Comparison of ENCODE assay signal across 9 cellular contexts in genomic region chr3:99505646-99506269, GRCh38.
A peak's percentile ranks its signal among the peaks of the same experiment; 100 is the strongest.
DNase-seq lines count a peak whose midpoint lies in the region; ATAC-seq and TF ChIP-seq lines count a peak whose summit lies in the region.
"Had no signal": no experiment of that assay in that cellular context is flagged by ENCODE, and none has a peak within 500 bp of the region (broad histone marks: within the 10 kb centered on the region; RNA-seq: fewer than 3 reads in every experiment).

No MANE protein-coding gene starts in this region.

- peaks cover 7% of the 10 kb centered on the region for H3K4me1 Mint-ChIP-seq in Calu3 (ENCODE audit: low read depth, unreplicated experiment)
- peaks cover 7% of the 10 kb centered on the region for H3K4me1 Mint-ChIP-seq in activated T-helper 1 cell treated with anti-CD3 and anti-CD28 coated beads, Interleukin-12 subunit alpha, Interleukin-12 subunit beta, Interleukin-2, Interleukin-4 antibody, amounts not matched to agents 30 ng/mL and 10 ng/mL and 1 ng/mL, durations not matched to agents 14 hours and 24 hours and 36 hours (ENCODE audit: low read depth)

- no peaks in the 10 kb centered on the region for H3K27me3 Mint-ChIP-seq in Calu3 (ENCODE audit: unreplicated experiment)
- H3K27me3 Mint-ChIP-seq in activated T-helper 1 cell treated with anti-CD3 and anti-CD28 coated beads, Interleukin-12 subunit alpha, Interleukin-12 subunit beta, Interleukin-2, Interleukin-4 antibody, amounts not matched to agents 30 ng/mL and 10 ng/mL and 1 ng/mL, durations not matched to agents 14 hours and 24 hours and 36 hours (ENCODE audit: insufficient read depth) = no peaks in the 10 kb centered on the region
- H3K27me3 Mint-ChIP-seq: stimulated activated naive CD8-positive, alpha-beta T cell treated with anti-CD3 and anti-CD28 coated beads, Interleukin-15, Interleukin-2, amounts not matched to agents 100 ng/mL and 50 ng/mL, for 24 hours had no signal

- no peak overlapping the region for H3K4me3 ChIP-seq in H7 (ENCODE audit: insufficient read depth, low read depth, low read length)

- TF ChIP-seq CTCF in Calu3 (IDR thresholded peaks at IDR 0.05; ENCODE audit: unreplicated experiment) = no peak

- no peak overlapping the region for H3K27ac Mint-ChIP-seq in Calu3 (ENCODE audit: unreplicated experiment)
- H3K27ac Mint-ChIP-seq in activated T-helper 1 cell treated with anti-CD3 and anti-CD28 coated beads, Interleukin-12 subunit alpha, Interleukin-12 subunit beta, Interleukin-2, Interleukin-4 antibody, amounts not matched to agents 30 ng/mL and 10 ng/mL and 1 ng/mL, durations not matched to agents 14 hours and 24 hours and 36 hours = peak overlapping the region; percentile 49
- H3K27ac Mint-ChIP-seq: stimulated activated naive CD8-positive, alpha-beta T cell treated with anti-CD3 and anti-CD28 coated beads, Interleukin-15, Interleukin-2, amounts not matched to agents 100 ng/mL and 50 ng/mL, for 24 hours had no signal

- DNase-seq in Calu3 (peak; percentile 7), non-pigmented ciliary epithelial cell (ENCODE audit: low read depth) (peak; percentile 89), H7 (no peak), hypothalamus (lab: John Stamatoyannopoulos, UW) (no peak), head of caudate nucleus (no peak)
- peak; percentile 12 for DNase-seq in activated T-helper 1 cell treated with anti-CD3 and anti-CD28 coated beads, Interleukin-12 subunit alpha, Interleukin-12 subunit beta, Interleukin-2, Interleukin-4 antibody, amounts not matched to agents 30 ng/mL and 10 ng/mL and 1 ng/mL, durations not matched to agents 14 hours and 24 hours and 36 hours (ENCODE audit: low spot score)

- H3K27me3 ChIP-seq in H7 (ENCODE audit: control insufficient read depth, insufficient read depth, low read length) = no peaks in the 10 kb centered on the region

- intact Hi-C loops in Calu3 (cut with micrococcal nuclease; ENCODE audit: unreplicated experiment) = no loop called here
- intact Hi-C loops in activated T-helper 1 cell treated with anti-CD3 and anti-CD28 coated beads, Interleukin-12 subunit alpha, Interleukin-12 subunit beta, Interleukin-2, Interleukin-4 antibody, amounts not matched to agents 30 ng/mL and 10 ng/mL and 1 ng/mL, durations not matched to agents 14 hours and 24 hours and 36 hours (cut with micrococcal nuclease) = no loop called here
- intact Hi-C loops in head of caudate nucleus (cut with DNase I) = no loop called here

- H3K36me3 Mint-ChIP-seq in Calu3 (ENCODE audit: insufficient read depth, unreplicated experiment) = no peaks in the 10 kb centered on the region
- H3K36me3 Mint-ChIP-seq in activated T-helper 1 cell treated with anti-CD3 and anti-CD28 coated beads, Interleukin-12 subunit alpha, Interleukin-12 subunit beta, Interleukin-2, Interleukin-4 antibody, amounts not matched to agents 30 ng/mL and 10 ng/mL and 1 ng/mL, durations not matched to agents 14 hours and 24 hours and 36 hours (ENCODE audit: low read depth) = no peaks in the 10 kb centered on the region

- no peaks in the 10 kb centered on the region for H3K9me3 Mint-ChIP-seq in Calu3 (ENCODE audit: low read depth, unreplicated experiment)
- no peaks in the 10 kb centered on the region for H3K9me3 Mint-ChIP-seq in activated T-helper 1 cell treated with anti-CD3 and anti-CD28 coated beads, Interleukin-12 subunit alpha, Interleukin-12 subunit beta, Interleukin-2, Interleukin-4 antibody, amounts not matched to agents 30 ng/mL and 10 ng/mL and 1 ng/mL, durations not matched to agents 14 hours and 24 hours and 36 hours
- H3K9me3 Mint-ChIP-seq: stimulated activated naive CD8-positive, alpha-beta T cell treated with anti-CD3 and anti-CD28 coated beads, Interleukin-15, Interleukin-2, amounts not matched to agents 100 ng/mL and 50 ng/mL, for 24 hours had no signal

- no peak overlapping the region for H3K4me3 Mint-ChIP-seq in Calu3 (ENCODE audit: low read depth, unreplicated experiment)
- H3K4me3 Mint-ChIP-seq in activated T-helper 1 cell treated with anti-CD3 and anti-CD28 coated beads, Interleukin-12 subunit alpha, Interleukin-12 subunit beta, Interleukin-2, Interleukin-4 antibody, amounts not matched to agents 30 ng/mL and 10 ng/mL and 1 ng/mL, durations not matched to agents 14 hours and 24 hours and 36 hours = no peak overlapping the region
- H3K4me3 Mint-ChIP-seq: stimulated activated naive CD8-positive, alpha-beta T cell treated with anti-CD3 and anti-CD28 coated beads, Interleukin-15, Interleukin-2, amounts not matched to agents 100 ng/mL and 50 ng/mL, for 24 hours had no signal

- ATAC-seq in GM19397 (IDR thresholded peaks at IDR 0.05; ENCODE audit: unreplicated experiment) = peak; percentile 100
- peak; percentile 99 for ATAC-seq in HG03196 (IDR thresholded peaks at IDR 0.05; ENCODE audit: unreplicated experiment)

- BruUV-seq in Calu3 (replicated peaks; lab: Mats Ljungman, UMichigan) = no TSS peak

- CTCF ChIA-PET in Calu3 (lab: Charles Lee) = no interaction called here

- no peaks in the 10 kb centered on the region for H3K36me3 ChIP-seq in H7 (replicated peaks; ENCODE audit: control insufficient read depth, insufficient read depth, low read length)

Comparison
In these comparisons a context has a peak if more than half of its experiments do, and no peak if none do; other contexts are left out.
1. DNase-seq: peak in Calu3 (single experiment), activated T-helper 1 cell treated with anti-CD3 and anti-CD28 coated beads, Interleukin-12 subunit alpha, Interleukin-12 subunit beta, Interleukin-2, Interleukin-4 antibody, amounts not matched to agents 30 ng/mL and 10 ng/mL and 1 ng/mL, durations not matched to agents 14 hours and 24 hours and 36 hours (single experiment) and non-pigmented ciliary epithelial cell (single experiment); none in H7 (single experiment), hypothalamus (0 of 51) and head of caudate nucleus (0 of 42).